ENCODE assay signal across 23 cellular contexts in the genomic region with DNA sequence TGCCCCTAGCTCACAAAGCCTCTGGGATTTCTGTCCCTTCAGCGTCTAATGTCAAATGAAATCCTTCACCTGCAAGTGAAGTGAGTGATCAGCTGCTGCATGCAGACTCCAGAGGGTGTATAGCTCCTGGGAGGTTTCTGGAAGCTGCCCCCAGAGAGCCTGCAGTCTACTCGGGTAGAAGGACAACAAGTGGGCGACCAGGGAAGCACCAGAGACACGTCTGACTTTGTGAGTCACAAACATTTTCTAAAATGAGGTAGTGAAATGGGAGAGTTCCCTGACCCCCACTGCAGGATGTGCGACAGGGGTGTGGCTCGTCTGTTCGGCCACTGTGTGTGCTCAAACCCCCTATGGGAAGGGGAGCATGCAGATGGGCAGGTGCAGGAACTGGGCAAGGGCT.
DNase-seq lines count a peak whose midpoint lies in the region; ATAC-seq and TF ChIP-seq lines count a peak whose summit lies in the region.
"Had no signal": no experiment of that assay in that cellular context is flagged by ENCODE, and none has a peak within 500 bp of the region (broad histone marks: within the 10 kb centered on the region; RNA-seq: fewer than 3 reads in every experiment).

No MANE protein-coding gene starts in this region.

- H3K27ac ChIP-seq in angular gyrus (ENCODE audit: low read depth, low read length) (peak overlapping the region; percentile 79), substantia nigra (ENCODE audit: low read depth, low read length, poor library complexity, severe bottlenecking) (peak overlapping the region; percentile 10), hepatocyte (no peak overlapping the region)
- H3K27ac ChIP-seq: HL-60, SJSA1 had no signal

- TF ChIP-seq CTCF in hepatocyte (IDR thresholded peaks at IDR 0.05; ENCODE audit: poor library complexity), result no peak

- H3K4me3 Mint-ChIP-seq in naive B cell, result no peak overlapping the region
- H3K4me3 Mint-ChIP-seq: CD4-positive, CD25-positive, alpha-beta regulatory T cell had no signal

- peak; percentile 1 for DNase-seq in naive B cell
- no peak for DNase-seq in substantia nigra (lab: John Stamatoyannopoulos, UW)
- no peak for DNase-seq in NCI-H2107 treated with DMSO at 0.1 percent for 48 hours (lab: John Stamatoyannopoulos, UW; ENCODE audit: unreplicated experiment)
- DNase-seq in D341Med (ENCODE audit: low spot score), result no peak
- DNase-seq in hepatocyte (ENCODE audit: low spot score), result no peak
- DNase-seq: BE2C; CD4-positive, CD25-positive, alpha-beta regulatory T cell; DMS79 treated with DMSO at 0.1 percent for 48 hours; KBM-7; MM.1S; NCI-H1048; NCI-H1436 treated with DMSO at 0.1 percent for 48 hours; NCI-H2029; NCI-H226; NCI-H510A treated with DMSO at 0.1 percent for 48 hours; NCI-H774; OCI-M1 had no signal

- H3K27me3 ChIP-seq in hepatocyte, result no peaks in the 10 kb centered on the region
- H3K27me3 ChIP-seq: BE2C, SJSA1 had no signal

- no peaks in the 10 kb centered on the region for H3K36me3 ChIP-seq in hepatocyte (replicated peaks; ENCODE audit: insufficient read depth, low read depth)
- H3K36me3 ChIP-seq: BE2C, SJSA1 had no signal

- ATAC-seq in GM21447 (IDR thresholded peaks at IDR 0.05; ENCODE audit: unreplicated experiment), result peak; percentile 47
- no peak for ATAC-seq in naive B cell (ENCODE audit: low read depth in 2 of 2)
- ATAC-seq in GM19023 (IDR thresholded peaks at IDR 0.05; ENCODE audit: unreplicated experiment), result no peak
- ATAC-seq: HepG2 had no signal

- 79% methylated on average over 7 of the region's 7 CpGs for WGBS in hepatocyte (ENCODE audit: low lambda C conversion rate, missing lambda C conversion rate)

- H3K4me3 ChIP-seq in hepatocyte, result no peak overlapping the region
- H3K4me3 ChIP-seq: SJSA1 had no signal

- H3K4me2 ChIP-seq in hepatocyte, result no peak overlapping the region

- H2AFZ ChIP-seq in hepatocyte, result no peak overlapping the region

- no peaks in the 10 kb centered on the region for H3K9me3 ChIP-seq in hepatocyte (ENCODE audit: low read depth)
- H3K9me3 ChIP-seq: BE2C, SJSA1 had no signal

- H3K27me3 Mint-ChIP-seq in naive B cell, result peaks cover 43 to 56% (median 47%) of the 10 kb centered on the region in 3 donors

- no peaks in the 10 kb centered on the region for H3K4me1 ChIP-seq in hepatocyte (ENCODE audit: insufficient read depth)
- H3K4me1 ChIP-seq: BE2C had no signal

- peaks cover 0 to 7% of the 10 kb centered on the region in 2 donors for H3K36me3 Mint-ChIP-seq in naive B cell
- H3K36me3 Mint-ChIP-seq: CD4-positive, CD25-positive, alpha-beta regulatory T cell had no signal

- peaks cover 0 to 4% (median 3%) of the 10 kb centered on the region in 3 donors for H3K4me1 Mint-ChIP-seq in naive B cell
- H3K4me1 Mint-ChIP-seq: CD4-positive, CD25-positive, alpha-beta regulatory T cell had no signal

- no peaks in the 10 kb centered on the region for H4K20me1 ChIP-seq in hepatocyte (ENCODE audit: insufficient read depth, poor library complexity, severe bottlenecking)

- no peaks in the 10 kb centered on the region for H3K79me2 ChIP-seq in hepatocyte

- no peak overlapping the region for H3K27ac Mint-ChIP-seq in naive B cell
- H3K27ac Mint-ChIP-seq: CD4-positive, CD25-positive, alpha-beta regulatory T cell had no signal

- H3K9me3 Mint-ChIP-seq in naive B cell, result peaks cover 0 to 17% (median 9%) of the 10 kb centered on the region in 7 donors

- H3K9me2 ChIP-seq in hepatocyte (replicated peaks; ENCODE audit: insufficient read depth), result no peaks in the 10 kb centered on the region
